ENCODE assay signal across 8 cellular contexts in genomic region chr2:64018715-64019082, GRCh38. TPM values are rescaled to one million over a fixed set of nuclear protein-coding genes. Genes with fewer than 3 reads are reported as not detected.
DNase-seq lines count a peak whose midpoint lies in the region; ATAC-seq and TF ChIP-seq lines count a peak whose summit lies in the region.

No MANE protein-coding gene starts in this region.

- H3K27me3 ChIP-seq in GM23248 (replicated peaks; ENCODE audit: insufficient read depth) (no peaks in the 10 kb centered on the region), parathyroid adenoma (ENCODE audit: control insufficient read depth, insufficient read depth, low read length) (no peaks in the 10 kb centered on the region)

- no peak for ATAC-seq in activated T-helper 17 cell treated with anti-CD3 and anti-CD28 coated beads, Interleukin-2, amount 50 U/mL, for 72 hours (replicated peaks)

- H3K9me3 ChIP-seq in GM23248 (ENCODE audit: low read depth) (no peaks in the 10 kb centered on the region), parathyroid adenoma (ENCODE audit: control insufficient read depth, low read length) (no peaks in the 10 kb centered on the region)

- peak overlapping the region; percentile 96 for H3K4me2 ChIP-seq in GM23248 (ENCODE audit: unreplicated experiment)
- peak overlapping the region; percentile 82 for H3K4me2 ChIP-seq in parathyroid adenoma (ENCODE audit: low read length)

- TF ChIP-seq CTCF in parathyroid adenoma (IDR thresholded peaks at IDR 0.05), result no peak

- in situ Hi-C loops in GM23248 (cut with MboI), result no loop called here

- H3K27ac Mint-ChIP-seq in activated T-helper 17 cell treated with anti-CD3 and anti-CD28 coated beads, Interleukin-2, amount 50 U/mL, for 72 hours, result peak overlapping the region; percentile 100

- WGBS in GM23248 (ENCODE audit: low coverage in 1 of 2, low lambda C conversion rate in 2 of 2, missing lambda C conversion rate in 2 of 2), 2 experiments, result 0 to 1% methylated on average over 14 to 21 of the region's 38 CpGs

- peaks cover 25% of the 10 kb centered on the region; the same call in 1 of the 2 replicates for H3K4me1 ChIP-seq in GM23248 (ENCODE audit: insufficient read depth)
- no peaks in the 10 kb centered on the region for H3K4me1 ChIP-seq in parathyroid adenoma

- H3K9ac ChIP-seq in GM23248, result peak overlapping the region; percentile 92
- H3K9ac ChIP-seq in parathyroid adenoma, result peak overlapping the region; percentile 79

- peak overlapping the region; percentile 86 for H3K27ac ChIP-seq in GM23248
- H3K27ac ChIP-seq in parathyroid adenoma, result peak overlapping the region; percentile 93

- intact Hi-C loops in cardiac septum (cut with DNase I), result loop anchor here (10.0 kb wide), 1 partner anchor 174 kb away; the partner anchor contains the start of gene UGP2

- H3K9me2 ChIP-seq in GM23248 (ENCODE audit: insufficient read depth), result no peaks in the 10 kb centered on the region

- no peaks in the 10 kb centered on the region for H4K20me1 ChIP-seq in GM23248 (ENCODE audit: insufficient read depth)

- peaks cover 23% of the 10 kb centered on the region for H3F3A ChIP-seq in GM23248 (ENCODE audit: insufficient read depth)

- H3K4me1 Mint-ChIP-seq in activated T-helper 17 cell treated with anti-CD3 and anti-CD28 coated beads, Interleukin-2, amount 50 U/mL, for 72 hours, result peaks cover 16% of the 10 kb centered on the region

- peak overlapping the region; percentile 88 for H2AFZ ChIP-seq in GM23248
- H2AFZ ChIP-seq in parathyroid adenoma, result peak overlapping the region; percentile 87

- no peaks in the 10 kb centered on the region for H3K27me3 Mint-ChIP-seq in activated T-helper 17 cell treated with anti-CD3 and anti-CD28 coated beads, Interleukin-2, amount 50 U/mL, for 72 hours

- peak overlapping the region; percentile 99 for H3K4me3 Mint-ChIP-seq in activated T-helper 17 cell treated with anti-CD3 and anti-CD28 coated beads, Interleukin-2, amount 50 U/mL, for 72 hours

- H3K9me3 Mint-ChIP-seq in activated T-helper 17 cell treated with anti-CD3 and anti-CD28 coated beads, Interleukin-2, amount 50 U/mL, for 72 hours, result no peaks in the 10 kb centered on the region

- H3K36me3 ChIP-seq in GM23248 (ENCODE audit: low read depth) (no peaks in the 10 kb centered on the region), parathyroid adenoma (ENCODE audit: control insufficient read depth, insufficient read depth, low read length) (no peaks in the 10 kb centered on the region)

- H3K79me2 ChIP-seq in GM23248 (ENCODE audit: insufficient read depth) (peaks cover 49% of the 10 kb centered on the region), parathyroid adenoma (peaks cover 27% of the 10 kb centered on the region)

- DNase-seq in NCI-H2227 (lab: John Stamatoyannopoulos, UW; ENCODE audit: unreplicated experiment) (peak; percentile 55), NCI-H2227 treated with DMSO at 0.1 percent for 48 hours (lab: John Stamatoyannopoulos, UW) (no peak), GM23248 (peak; percentile 82), M059J (ENCODE audit: low read depth) (peak; percentile 52), cardiac septum (ENCODE audit: low spot score) (peak; percentile 82), hepatic stellate cell (ENCODE audit: low spot score) (no peak)

- H3K4me3 ChIP-seq in GM23248, result peak overlapping the region; percentile 91
- H3K4me3 ChIP-seq in parathyroid adenoma (ENCODE audit: low read depth, low read length), result peak overlapping the region; percentile 73

- peaks cover 8% of the 10 kb centered on the region for H3K36me3 Mint-ChIP-seq in activated T-helper 17 cell treated with anti-CD3 and anti-CD28 coated beads, Interleukin-2, amount 50 U/mL, for 72 hours (ENCODE audit: low read depth)

RNA-seq across cellular contexts. Expression of gene VPS54, which starts 0.5 kb away (rescaled TPM):
- 12.9 and 17.5 TPM in 2 replicates for total RNA-seq in GM23248 (2014; rRNA removed; shearing (Covaris generic))
- 5.9 and 6.5 TPM in 2 replicates for polyA plus RNA-seq in GM23248 (2016; fragmentation: Nextera tagmentation; extraction: Ambion mirVana)
- total RNA-seq in M059J (2014; rRNA removed; shearing (Covaris generic)), result 16.9 and 19.5 TPM in 2 replicates
- total RNA-seq in activated T-helper 17 cell treated with anti-CD3 and anti-CD28 coated beads, Interleukin-2, amount 50 U/mL, for 72 hours, result 10 to 100 TPM in 1 of 2 donors, 1 to 10 TPM in 1; 7.9 to 13.7 TPM
- 12.7 TPM for total RNA-seq in cardiac septum

Comparison
In these comparisons a context has a peak if more than half of its experiments do, and no peak if none do; other contexts are left out.
1. DNase-seq: peak in NCI-H2227 (single experiment), GM23248 (single experiment), M059J (single experiment) and cardiac septum (single experiment); none in NCI-H2227 treated with DMSO at 0.1 percent for 48 hours (single experiment) and hepatic stellate cell (single experiment).